Comparison of ENCODE assay signal across 10 cellular contexts in genomic region chr14:64952598-64953309, GRCh38. TPM values are rescaled to one million over a fixed set of nuclear protein-coding genes. Genes with fewer than 3 reads are reported as not detected.
DNase-seq lines count a peak whose midpoint lies in the region; ATAC-seq and TF ChIP-seq lines count a peak whose summit lies in the region.
"Had no signal": no experiment of that assay in that cellular context is flagged by ENCODE, and none has a peak within 500 bp of the region (broad histone marks: within the 10 kb centered on the region; RNA-seq: fewer than 3 reads in every experiment).

No MANE protein-coding gene starts in this region.

- no peak overlapping the region for H3K4me3 ChIP-seq in breast epithelium

- H3K36me3 Mint-ChIP-seq in activated naive CD4-positive, alpha-beta T cell treated with anti-CD3 and anti-CD28 coated beads, Interleukin-2, amount 50 U/mL, for 72 hours, result no peaks in the 10 kb centered on the region
- peaks cover 4% of the 10 kb centered on the region for H3K36me3 Mint-ChIP-seq in nephron progenitor cell (ENCODE audit: low read depth)

- no peaks in the 10 kb centered on the region for H3K9me3 Mint-ChIP-seq in activated naive CD4-positive, alpha-beta T cell treated with anti-CD3 and anti-CD28 coated beads, Interleukin-2, amount 50 U/mL, for 72 hours
- no peaks in the 10 kb centered on the region for H3K9me3 Mint-ChIP-seq in nephron progenitor cell

- no peaks in the 10 kb centered on the region for H3K27me3 ChIP-seq in breast epithelium

- no peaks in the 10 kb centered on the region for H3K4me1 ChIP-seq in breast epithelium

- H3K36me3 ChIP-seq in breast epithelium, result no peaks in the 10 kb centered on the region

- TF ChIP-seq POLR2A in breast epithelium (IDR thresholded peaks at IDR 0.05), result no peak

- peak; percentile 46 to 69 for ATAC-seq in activated naive CD4-positive, alpha-beta T cell treated with anti-CD3 and anti-CD28 coated beads, Interleukin-2, amount 50 U/mL, for 72 hours
- ATAC-seq in HG02763 (IDR thresholded peaks at IDR 0.05; ENCODE audit: unreplicated experiment), result peak; percentile 45

- intact Hi-C loops in breast epithelium (cut with DNase I; ENCODE audit: low total_unique reads), result no loop called here

- no peak for DNase-seq in activated naive CD4-positive, alpha-beta T cell treated with anti-CD3 and anti-CD28 coated beads, Interleukin-2, amount 50 U/mL, for 72 hours (ENCODE audit: low spot score in 2 of 2)
- no peak for DNase-seq in activated naive CD4-positive, alpha-beta T cell (lab: John Stamatoyannopoulos, UW)
- peak; percentile 57 for DNase-seq in amniotic epithelial cell (ENCODE audit: low read depth)
- peak; percentile 44 for DNase-seq in superior temporal gyrus (ENCODE audit: extremely low spot score)
- no peak for DNase-seq in breast epithelium (ENCODE audit: low spot score in 2 of 2)
- DNase-seq in nephron progenitor cell, result no peak
- no peak for DNase-seq in NCI-H774 (lab: John Stamatoyannopoulos, UW)
- DNase-seq: NCI-H524 treated with DMSO at 0.1 percent for 48 hours had no signal

- H3K27ac ChIP-seq in breast epithelium, result no peak overlapping the region
- H3K27ac ChIP-seq: epithelial cell of prostate had no signal

- H3K27me3 Mint-ChIP-seq in nephron progenitor cell (ENCODE audit: low read depth, poor library complexity), result peaks cover 5% of the 10 kb centered on the region

- TF ChIP-seq CTCF in breast epithelium (IDR thresholded peaks at IDR 0.05), result no peak
- no peak for TF ChIP-seq CTCF in nephron progenitor cell (IDR thresholded peaks at IDR 0.05)

- H3K27ac Mint-ChIP-seq in activated naive CD4-positive, alpha-beta T cell treated with anti-CD3 and anti-CD28 coated beads, Interleukin-2, amount 50 U/mL, for 72 hours, result peak overlapping the region in 1 of 2 donors; percentile 69
- no peak overlapping the region for H3K27ac Mint-ChIP-seq in nephron progenitor cell

- no peak overlapping the region for H3K4me3 Mint-ChIP-seq in nephron progenitor cell

- H3K9me3 ChIP-seq in breast epithelium, result no peaks in the 10 kb centered on the region

- peaks cover 16% of the 10 kb centered on the region for H3K4me1 Mint-ChIP-seq in nephron progenitor cell

RNA-seq across cellular contexts. Expression of gene GPX2, which starts 10.2 kb away (rescaled TPM):
- total RNA-seq in activated naive CD4-positive, alpha-beta T cell treated with anti-CD3 and anti-CD28 coated beads, Interleukin-2, amount 50 U/mL, for 72 hours, result not detected
- total RNA-seq in breast epithelium, result 1 to 10 TPM in 2 of 3 donors, not detected in 1; 4.4 to 7.5 TPM

RNA-seq across cellular contexts. Expression of gene RAB15, which starts 19.4 kb away (rescaled TPM):
- total RNA-seq in activated naive CD4-positive, alpha-beta T cell treated with anti-CD3 and anti-CD28 coated beads, Interleukin-2, amount 50 U/mL, for 72 hours, result 1 to 10 TPM; 6.5 to 7.0 TPM
- 10 to 100 TPM in 2 of 3 donors, 1 to 10 TPM in 1; 1.3 to 24.0 (median 17.7) TPM for total RNA-seq in breast epithelium

RNA-seq across cellular contexts. Expression of gene FNTB, which starts 33.9 kb away (rescaled TPM):
- total RNA-seq in activated naive CD4-positive, alpha-beta T cell treated with anti-CD3 and anti-CD28 coated beads, Interleukin-2, amount 50 U/mL, for 72 hours, result 10 to 100 TPM; 17.2 to 30.9 TPM
- total RNA-seq in breast epithelium, result 10 to 100 TPM; 15.7 to 22.9 (median 18.9) TPM

RNA-seq across cellular contexts. Expression of gene CHURC1, which starts 38.5 kb away (rescaled TPM):
- 10 to 100 TPM; 28.4 to 67.5 TPM for total RNA-seq in activated naive CD4-positive, alpha-beta T cell treated with anti-CD3 and anti-CD28 coated beads, Interleukin-2, amount 50 U/mL, for 72 hours
- 100 to 1,000 TPM in 2 of 3 donors, 10 to 100 TPM in 1; 85.6 to 122 (median 102) TPM for total RNA-seq in breast epithelium

Comparison
In these comparisons a context has a peak if more than half of its experiments do, and no peak if none do; other contexts are left out.
1. DNase-seq: peak in amniotic epithelial cell (single experiment) and superior temporal gyrus (single experiment); none in activated naive CD4-positive, alpha-beta T cell treated with anti-CD3 and anti-CD28 coated beads, Interleukin-2, amount 50 U/mL, for 72 hours (0 of 2), activated naive CD4-positive, alpha-beta T cell (0 of 4), breast epithelium (0 of 2), nephron progenitor cell (single experiment) and NCI-H774 (single experiment).